ENCODE assay signal across 9 cellular contexts in genomic region chr2:223306371-223306770, GRCh38.
DNase-seq lines count a peak whose midpoint lies in the region; ATAC-seq and TF ChIP-seq lines count a peak whose summit lies in the region.
"Had no signal": no experiment of that assay in that cellular context is flagged by ENCODE, and none has a peak within 500 bp of the region (broad histone marks: within the 10 kb centered on the region; RNA-seq: fewer than 3 reads in every experiment).

No MANE protein-coding gene starts in this region.

- TF ChIP-seq CTCF in activated CD8-positive, alpha-beta T cell treated with anti-CD3 and anti-CD28 coated beads for 36 hours (IDR thresholded peaks at IDR 0.05), result peak; percentile 30

- ATAC-seq in activated CD8-positive, alpha-beta T cell treated with anti-CD3 and anti-CD28 coated beads for 36 hours, result no peak
- ATAC-seq in activated CD8-positive, alpha-beta T cell treated with anti-CD3 and anti-CD28 coated beads, Interleukin-2, amount 10 ng/mL, durations not matched to agents 7 days and 5 days, result no peak
- ATAC-seq in HG02973 (IDR thresholded peaks at IDR 0.05; ENCODE audit: unreplicated experiment), result peak; percentile 58

- POLR2A ChIA-PET in activated CD8-positive, alpha-beta T cell treated with anti-CD3 and anti-CD28 coated beads for 36 hours (lab: Charles Lee), result no interaction called here
- POLR2A ChIA-PET in activated CD8-positive, alpha-beta T cell treated with anti-CD3 and anti-CD28 coated beads, Interleukin-2, amount 10 ng/mL, durations not matched to agents 7 days and 5 days (lab: Charles Lee), result no interaction called here

- no peak overlapping the region for H3K4me3 Mint-ChIP-seq in activated CD8-positive, alpha-beta T cell treated with anti-CD3 and anti-CD28 coated beads for 36 hours
- H3K4me3 Mint-ChIP-seq in activated CD8-positive, alpha-beta T cell treated with anti-CD3 and anti-CD28 coated beads, Interleukin-2, amount 10 ng/mL, durations not matched to agents 7 days and 5 days, result no peak overlapping the region
- no peak overlapping the region for H3K4me3 Mint-ChIP-seq in T-helper 2 cell treated with Interferon-gamma antibody and Interleukin-4, amounts not matched to agents 5 μg/mL and 100 μg/mL, for 36 hours
- H3K4me3 Mint-ChIP-seq: stimulated activated naive CD8-positive, alpha-beta T cell treated with anti-CD3 and anti-CD28 coated beads, Interleukin-15, Interleukin-2, amounts not matched to agents 100 ng/mL and 50 ng/mL, for 24 hours had no signal

- H3K27ac Mint-ChIP-seq in activated CD8-positive, alpha-beta T cell treated with anti-CD3 and anti-CD28 coated beads for 36 hours, result no peak overlapping the region
- H3K27ac Mint-ChIP-seq in activated CD8-positive, alpha-beta T cell treated with anti-CD3 and anti-CD28 coated beads, Interleukin-2, amount 10 ng/mL, durations not matched to agents 7 days and 5 days, result no peak overlapping the region
- H3K27ac Mint-ChIP-seq in T-helper 2 cell treated with Interferon-gamma antibody and Interleukin-4, amounts not matched to agents 5 μg/mL and 100 μg/mL, for 36 hours, result no peak overlapping the region
- H3K27ac Mint-ChIP-seq: stimulated activated naive CD8-positive, alpha-beta T cell treated with anti-CD3 and anti-CD28 coated beads, Interleukin-15, Interleukin-2, amounts not matched to agents 100 ng/mL and 50 ng/mL, for 24 hours had no signal

- H3K4me1 Mint-ChIP-seq in activated CD8-positive, alpha-beta T cell treated with anti-CD3 and anti-CD28 coated beads for 36 hours (ENCODE audit: low read depth), result no peaks in the 10 kb centered on the region
- no peaks in the 10 kb centered on the region for H3K4me1 Mint-ChIP-seq in activated CD8-positive, alpha-beta T cell treated with anti-CD3 and anti-CD28 coated beads, Interleukin-2, amount 10 ng/mL, durations not matched to agents 7 days and 5 days (ENCODE audit: low read depth)
- H3K4me1 Mint-ChIP-seq in T-helper 2 cell treated with Interferon-gamma antibody and Interleukin-4, amounts not matched to agents 5 μg/mL and 100 μg/mL, for 36 hours (ENCODE audit: low read depth), result no peaks in the 10 kb centered on the region

- H3K9me3 Mint-ChIP-seq in activated CD8-positive, alpha-beta T cell treated with anti-CD3 and anti-CD28 coated beads for 36 hours, result no peaks in the 10 kb centered on the region
- H3K9me3 Mint-ChIP-seq in activated CD8-positive, alpha-beta T cell treated with anti-CD3 and anti-CD28 coated beads, Interleukin-2, amount 10 ng/mL, durations not matched to agents 7 days and 5 days (ENCODE audit: insufficient read depth), result no peaks in the 10 kb centered on the region
- H3K9me3 Mint-ChIP-seq in T-helper 2 cell treated with Interferon-gamma antibody and Interleukin-4, amounts not matched to agents 5 μg/mL and 100 μg/mL, for 36 hours, result no peaks in the 10 kb centered on the region

- intact Hi-C loops in activated CD8-positive, alpha-beta T cell treated with anti-CD3 and anti-CD28 coated beads for 36 hours (cut with micrococcal nuclease), result no loop called here

- peak; percentile 21 for DNase-seq in activated CD8-positive, alpha-beta T cell treated with anti-CD3 and anti-CD28 coated beads for 36 hours
- DNase-seq in activated CD8-positive, alpha-beta T cell treated with anti-CD3 and anti-CD28 coated beads, Interleukin-2, amount 10 ng/mL, durations not matched to agents 7 days and 5 days, result no peak
- peak; percentile 66 for DNase-seq in amniotic epithelial cell (ENCODE audit: low read depth)
- peak; percentile 46 for DNase-seq in renal cortical epithelial cell (ENCODE audit: low read depth)
- no peak for DNase-seq in mesenteric fat pad (ENCODE audit: low spot score)
- DNase-seq in T-helper 2 cell treated with Interferon-gamma antibody and Interleukin-4, amounts not matched to agents 5 μg/mL and 100 μg/mL, for 36 hours (ENCODE audit: low spot score), result no peak
- DNase-seq in medulla oblongata (ENCODE audit: extremely low spot score), result no peak

- no peaks in the 10 kb centered on the region for H3K27me3 Mint-ChIP-seq in activated CD8-positive, alpha-beta T cell treated with anti-CD3 and anti-CD28 coated beads for 36 hours
- no peaks in the 10 kb centered on the region for H3K27me3 Mint-ChIP-seq in activated CD8-positive, alpha-beta T cell treated with anti-CD3 and anti-CD28 coated beads, Interleukin-2, amount 10 ng/mL, durations not matched to agents 7 days and 5 days (ENCODE audit: low read depth)
- no peaks in the 10 kb centered on the region for H3K27me3 Mint-ChIP-seq in T-helper 2 cell treated with Interferon-gamma antibody and Interleukin-4, amounts not matched to agents 5 μg/mL and 100 μg/mL, for 36 hours (ENCODE audit: low read depth)
- H3K27me3 Mint-ChIP-seq: stimulated activated naive CD8-positive, alpha-beta T cell treated with anti-CD3 and anti-CD28 coated beads, Interleukin-15, Interleukin-2, amounts not matched to agents 100 ng/mL and 50 ng/mL, for 24 hours had no signal

- CTCF ChIA-PET in activated CD8-positive, alpha-beta T cell treated with anti-CD3 and anti-CD28 coated beads for 36 hours (lab: Charles Lee), result no interaction called here
- CTCF ChIA-PET in activated CD8-positive, alpha-beta T cell treated with anti-CD3 and anti-CD28 coated beads, Interleukin-2, amount 10 ng/mL, durations not matched to agents 7 days and 5 days (lab: Charles Lee), result no interaction called here

- H3K36me3 Mint-ChIP-seq in activated CD8-positive, alpha-beta T cell treated with anti-CD3 and anti-CD28 coated beads for 36 hours (ENCODE audit: low read depth), result no peaks in the 10 kb centered on the region
- H3K36me3 Mint-ChIP-seq in activated CD8-positive, alpha-beta T cell treated with anti-CD3 and anti-CD28 coated beads, Interleukin-2, amount 10 ng/mL, durations not matched to agents 7 days and 5 days (ENCODE audit: low read depth), result no peaks in the 10 kb centered on the region
- H3K36me3 Mint-ChIP-seq in T-helper 2 cell treated with Interferon-gamma antibody and Interleukin-4, amounts not matched to agents 5 μg/mL and 100 μg/mL, for 36 hours (ENCODE audit: low read depth), result no peaks in the 10 kb centered on the region

Comparison
In these comparisons a context has a peak if more than half of its experiments do, and no peak if none do; other contexts are left out.
1. DNase-seq: peak in activated CD8-positive, alpha-beta T cell treated with anti-CD3 and anti-CD28 coated beads for 36 hours (single experiment), amniotic epithelial cell (single experiment) and renal cortical epithelial cell (single experiment); none in activated CD8-positive, alpha-beta T cell treated with anti-CD3 and anti-CD28 coated beads, Interleukin-2, amount 10 ng/mL, durations not matched to agents 7 days and 5 days (single experiment), mesenteric fat pad (single experiment), T-helper 2 cell treated with Interferon-gamma antibody and Interleukin-4, amounts not matched to agents 5 μg/mL and 100 μg/mL, for 36 hours (single experiment) and medulla oblongata (single experiment).